Comparison of ENCODE assay signal across 7 cellular contexts in the genomic region with DNA sequence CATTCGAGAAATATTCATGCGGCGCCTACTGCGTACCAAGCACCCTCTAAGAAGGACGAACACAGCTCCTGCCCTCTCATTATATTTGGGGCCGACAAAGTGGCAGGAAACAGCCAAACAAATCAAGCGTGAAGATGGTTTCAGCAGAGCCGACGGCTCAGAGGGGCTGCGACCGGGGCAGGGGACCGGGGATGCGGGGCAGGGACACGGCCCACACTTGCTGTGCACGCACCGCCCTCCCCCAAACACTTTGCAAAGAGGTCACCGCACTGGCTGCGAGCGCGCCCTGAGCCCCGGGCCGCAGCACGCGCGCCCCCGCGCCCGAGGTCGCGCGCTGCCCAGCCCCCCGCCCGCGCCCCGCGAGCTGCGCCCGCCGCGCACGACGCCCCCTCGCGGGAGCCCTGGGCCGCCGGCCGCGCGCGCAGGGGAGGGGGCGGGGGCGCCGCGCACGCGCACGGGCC. TPM values are rescaled to one million over a fixed set of nuclear protein-coding genes. Genes with fewer than 3 reads are reported as not detected.
DNase-seq lines count a peak whose midpoint lies in the region; ATAC-seq and TF ChIP-seq lines count a peak whose summit lies in the region.

No MANE protein-coding gene starts in this region.

- peak overlapping the region; percentile 96 for H3K9ac ChIP-seq in ES-I3 (ENCODE audit: low read depth, low read length)

- peak overlapping the region; percentile 89 for H3K4me3 Mint-ChIP-seq in neural crest cell

- no peak for ATAC-seq in GM21515 (IDR thresholded peaks at IDR 0.05; ENCODE audit: unreplicated experiment)

- no peaks in the 10 kb centered on the region for H3K9me3 Mint-ChIP-seq in neural crest cell

- peaks cover under 1% of the 10 kb centered on the region for H3K27me3 Mint-ChIP-seq in neural crest cell (ENCODE audit: low read depth)

- peak overlapping the region; percentile 73 for H3K4me3 ChIP-seq in fibroblast of the aortic adventitia (ENCODE audit: low read depth, low read length)

- no peak for TF ChIP-seq CTCF in fibroblast of the aortic adventitia (IDR thresholded peaks at IDR 0.05; ENCODE audit: insufficient read depth, low read length)
- TF ChIP-seq CTCF in neural crest cell (conservative IDR thresholded peaks at IDR 0.05), result no peak

- H3K4me1 ChIP-seq in ES-I3 (ENCODE audit: insufficient read depth, low read length), result peaks cover 25% of the 10 kb centered on the region

- peak overlapping the region; percentile 76 for H3K27ac Mint-ChIP-seq in neural crest cell (ENCODE audit: unreplicated experiment)

- no peaks in the 10 kb centered on the region for H3K36me3 Mint-ChIP-seq in neural crest cell (ENCODE audit: low read depth)

- H3K36me3 ChIP-seq in ES-I3 (ENCODE audit: insufficient read depth, low read length), result no peaks in the 10 kb centered on the region

- peak; percentile 90 for DNase-seq in HuH-7 (ENCODE audit: low spot score)
- peak; percentile 70 for DNase-seq in activated CD8-positive, alpha-beta memory T cell treated with anti-CD3 and anti-CD28 coated beads for 24 hours
- DNase-seq in fibroblast of the aortic adventitia (ENCODE audit: low read depth), result no peak
- DNase-seq in neural crest cell (ENCODE audit: low read depth, low spot score), result peak; percentile 44
- DNase-seq in NCI-H2029 treated with DMSO at 0.1 percent for 48 hours (lab: John Stamatoyannopoulos, UW), result no peak

- H3K9me3 ChIP-seq in ES-I3 (ENCODE audit: control insufficient read depth, insufficient read depth, low read length), result no peaks in the 10 kb centered on the region

- peaks cover 29% of the 10 kb centered on the region for H3K4me1 Mint-ChIP-seq in neural crest cell

RNA-seq across cellular contexts. Expression of gene SYNGR1, which starts 0.3 kb away (rescaled TPM):
- 3.9 and 14.2 TPM in 2 replicates for total RNA-seq in fibroblast of the aortic adventitia (ENCODE audit: low replicate concordance)
- total RNA-seq in neural crest cell, result 30.0 and 30.4 TPM in 2 replicates

RNA-seq across cellular contexts. Expression of gene RPL3, which starts 30.1 kb away (rescaled TPM):
- total RNA-seq in fibroblast of the aortic adventitia (ENCODE audit: low replicate concordance) (1,848 and 3,122 TPM in 2 replicates), neural crest cell (2,294 and 2,333 TPM in 2 replicates)

RNA-seq across cellular contexts. Expression of gene TAB1, which starts 50.0 kb away (rescaled TPM):
- total RNA-seq in fibroblast of the aortic adventitia (ENCODE audit: low replicate concordance), result 11.7 and 21.3 TPM in 2 replicates
- 33.8 and 38.3 TPM in 2 replicates for total RNA-seq in neural crest cell

Comparison
In these comparisons a context has a peak if more than half of its experiments do, and no peak if none do; other contexts are left out.
1. DNase-seq: peak in HuH-7 (single experiment), activated CD8-positive, alpha-beta memory T cell treated with anti-CD3 and anti-CD28 coated beads for 24 hours (single experiment) and neural crest cell (single experiment); none in fibroblast of the aortic adventitia (single experiment) and NCI-H2029 treated with DMSO at 0.1 percent for 48 hours (single experiment).